ENCODE assay signal across 1 cellular context in genomic region chr1:26970810-26971209, GRCh38.
TF ChIP-seq lines count a peak whose summit lies in the region.

No MANE protein-coding gene starts in this region.

TF ChIP-seq in IMR-90, 13 proteins besides CTCF, POLR2A, EP300 and RAD21:
- no peak for TF ChIP-seq NFE2L2 (IDR thresholded peaks at IDR 0.05; ENCODE audit: low read depth, low read length)
- TF ChIP-seq MAZ (IDR thresholded peaks at IDR 0.05; ENCODE audit: borderline replicate concordance, low read depth, low read length) = no peak
- TF ChIP-seq BHLHE40 (IDR thresholded peaks at IDR 0.05; ENCODE audit: low read depth, low read length) = no peak
- TF ChIP-seq MAFK (IDR thresholded peaks at IDR 0.05; ENCODE audit: low read depth, low read length) = no peak
- no peak for TF ChIP-seq RCOR1 (IDR thresholded peaks at IDR 0.05; ENCODE audit: insufficient replicate concordance, low read length)
- TF ChIP-seq RFX5 (IDR thresholded peaks at IDR 0.05; ENCODE audit: low read depth, low read length) = no peak
- TF ChIP-seq SMC3 (IDR thresholded peaks at IDR 0.05; ENCODE audit: low read depth, low read length) = no peak
- TF ChIP-seq CHD1 (IDR thresholded peaks at IDR 0.05; ENCODE audit: low read depth, low read length) = no peak
- TF ChIP-seq CEBPB (IDR thresholded peaks at IDR 0.05; ENCODE audit: low read depth, low read length) = no peak
- TF ChIP-seq FOS (IDR thresholded peaks at IDR 0.05; ENCODE audit: low read depth, low read length) = no peak
- TF ChIP-seq, protein P1, sequence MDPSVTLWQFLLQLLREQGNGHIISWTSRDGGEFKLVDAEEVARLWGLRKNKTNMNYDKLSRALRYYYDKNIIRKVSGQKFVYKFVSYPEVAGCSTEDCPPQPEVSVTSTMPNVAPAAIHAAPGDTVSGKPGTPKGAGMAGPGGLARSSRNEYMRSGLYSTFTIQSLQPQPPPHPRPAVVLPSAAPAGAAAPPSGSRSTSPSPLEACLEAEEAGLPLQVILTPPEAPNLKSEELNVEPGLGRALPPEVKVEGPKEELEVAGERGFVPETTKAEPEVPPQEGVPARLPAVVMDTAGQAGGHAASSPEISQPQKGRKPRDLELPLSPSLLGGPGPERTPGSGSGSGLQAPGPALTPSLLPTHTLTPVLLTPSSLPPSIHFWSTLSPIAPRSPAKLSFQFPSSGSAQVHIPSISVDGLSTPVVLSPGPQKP (IDR thresholded peaks at IDR 0.05; ENCODE audit: borderline replicate concordance, low read depth, low read length) = no peak
- TF ChIP-seq, protein P2, sequence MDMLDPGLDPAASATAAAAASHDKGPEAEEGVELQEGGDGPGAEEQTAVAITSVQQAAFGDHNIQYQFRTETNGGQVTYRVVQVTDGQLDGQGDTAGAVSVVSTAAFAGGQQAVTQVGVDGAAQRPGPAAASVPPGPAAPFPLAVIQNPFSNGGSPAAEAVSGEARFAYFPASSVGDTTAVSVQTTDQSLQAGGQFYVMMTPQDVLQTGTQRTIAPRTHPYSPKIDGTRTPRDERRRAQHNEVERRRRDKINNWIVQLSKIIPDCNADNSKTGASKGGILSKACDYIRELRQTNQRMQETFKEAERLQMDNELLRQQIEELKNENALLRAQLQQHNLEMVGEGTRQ (IDR thresholded peaks at IDR 0.05; ENCODE audit: low read depth, low read length) = no peak
- TF ChIP-seq MXI1 (IDR thresholded peaks at IDR 0.05; ENCODE audit: borderline replicate concordance, low read depth, low read length) = no peak
